In the genomic region with DNA sequence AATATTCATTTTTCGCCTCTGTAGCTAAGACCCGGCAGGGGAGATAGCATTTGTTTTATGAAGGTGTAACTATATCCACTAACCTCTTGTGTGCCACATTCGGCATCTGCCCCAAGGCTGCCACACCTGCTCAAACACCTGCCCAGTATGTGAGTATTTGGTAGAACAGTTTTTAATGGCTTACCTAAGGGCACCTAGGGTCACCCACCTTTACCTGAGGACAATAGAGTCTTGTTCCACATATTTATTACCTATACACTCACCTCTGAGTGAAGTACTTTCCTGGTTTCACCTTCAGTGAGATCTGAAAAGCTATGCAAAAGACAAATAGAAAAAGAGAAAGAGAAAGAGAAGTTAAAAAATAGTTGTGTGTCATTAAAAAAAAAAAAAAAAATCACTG, we compare ENCODE assay signal across 19 cellular contexts.
DNase-seq lines count a peak whose midpoint lies in the region; ATAC-seq and TF ChIP-seq lines count a peak whose summit lies in the region.
"Had no signal": no experiment of that assay in that cellular context is flagged by ENCODE, and none has a peak within 500 bp of the region (broad histone marks: within the 10 kb centered on the region; RNA-seq: fewer than 3 reads in every experiment).

No MANE protein-coding gene starts in this region.

- H3K4me3 ChIP-seq in muscle layer of duodenum (ENCODE audit: low read depth in 1 of 2, low read length in 2 of 2) (no peak overlapping the region), right atrium auricular region (no peak overlapping the region), sigmoid colon (no peak overlapping the region)
- H3K4me3 ChIP-seq: adrenal gland, esophagus muscularis mucosa, spleen had no signal

- H3K9me3 ChIP-seq in muscle layer of duodenum (ENCODE audit: control insufficient read depth in 1 of 2, low read length in 2 of 2) (no peaks in the 10 kb centered on the region), right atrium auricular region (no peaks in the 10 kb centered on the region), sigmoid colon (no peaks in the 10 kb centered on the region)
- H3K9me3 ChIP-seq: adrenal gland, esophagus muscularis mucosa, spleen had no signal

- intact Hi-C loops in sigmoid colon (cut with DNase I), result no loop called here

- TF ChIP-seq EP300 in sigmoid colon (IDR thresholded peaks at IDR 0.05), result no peak

- ATAC-seq in HG03521 (IDR thresholded peaks at IDR 0.05; ENCODE audit: unreplicated experiment), result no peak
- ATAC-seq: activated CD4-positive, CD25-positive, alpha-beta regulatory T cell treated with anti-CD3 and anti-CD28 coated beads, Interleukin-2, amount 50 U/mL, for 24 hours; naive thymus-derived CD4-positive, alpha-beta T cell had no signal

- no peak for TF ChIP-seq POLR2A in sigmoid colon (IDR thresholded peaks at IDR 0.05)

- H3K4me1 ChIP-seq in muscle layer of duodenum (ENCODE audit: control insufficient read depth in 1 of 2, insufficient read depth in 2 of 2, low read length in 2 of 2) (no peaks in the 10 kb centered on the region), right atrium auricular region (no peaks in the 10 kb centered on the region), sigmoid colon (no peaks in the 10 kb centered on the region)
- H3K4me1 ChIP-seq: adrenal gland, esophagus muscularis mucosa had no signal

- TF ChIP-seq CTCF in right atrium auricular region (IDR thresholded peaks at IDR 0.05) (no peak), sigmoid colon (IDR thresholded peaks at IDR 0.05) (no peak)

- H3K27me3 ChIP-seq in muscle layer of duodenum (ENCODE audit: low read depth, low read length) (no peaks in the 10 kb centered on the region), right atrium auricular region (no peaks in the 10 kb centered on the region), sigmoid colon (no peaks in the 10 kb centered on the region)
- H3K27me3 ChIP-seq: adrenal gland, esophagus muscularis mucosa, spleen had no signal

- peak overlapping the region; percentile 21 for H3K27ac ChIP-seq in muscle layer of duodenum (ENCODE audit: low read length)
- H3K27ac ChIP-seq in right atrium auricular region, result no peak overlapping the region
- no peak overlapping the region for H3K27ac ChIP-seq in sigmoid colon
- H3K27ac ChIP-seq: adrenal gland, esophagus muscularis mucosa had no signal

- H3K36me3 ChIP-seq in muscle layer of duodenum (ENCODE audit: control insufficient read depth in 1 of 2, insufficient read depth in 2 of 2, low read length in 2 of 2) (no peaks in the 10 kb centered on the region), right atrium auricular region (no peaks in the 10 kb centered on the region), sigmoid colon (no peaks in the 10 kb centered on the region)
- H3K36me3 ChIP-seq: adrenal gland, esophagus muscularis mucosa, spleen had no signal

- WGBS in sigmoid colon, 2 donors, result 21 to 65% methylated on average over 3 of the region's 3 CpGs

- DNase-seq in DMS153 treated with DMSO at 0.1 percent for 48 hours (lab: John Stamatoyannopoulos, UW; ENCODE audit: unreplicated experiment) (peak; percentile 77), NCI-H2029 (lab: John Stamatoyannopoulos, UW) (peak; percentile 43), NCI-H774 (lab: John Stamatoyannopoulos, UW) (peak; percentile 84), right atrium auricular region (ENCODE audit: low spot score) (no peak), sigmoid colon (no peak), T-helper 9 cell (no peak)
- DNase-seq: ACHN; adrenal gland; CD4-positive, CD25-positive, alpha-beta regulatory T cell; H9; naive thymus-derived CD4-positive, alpha-beta T cell; NCI-H1436; posterior cingulate gyrus; SHP77; spleen had no signal

Comparison
In these comparisons a context has a peak if more than half of its experiments do, and no peak if none do; other contexts are left out.
1. DNase-seq: peak in DMS153 treated with DMSO at 0.1 percent for 48 hours (single experiment), NCI-H2029 (single experiment) and NCI-H774 (single experiment); none in right atrium auricular region (single experiment), sigmoid colon (single experiment) and T-helper 9 cell (single experiment).